Comparison of ENCODE assay signal across 15 cellular contexts in the genomic region with DNA sequence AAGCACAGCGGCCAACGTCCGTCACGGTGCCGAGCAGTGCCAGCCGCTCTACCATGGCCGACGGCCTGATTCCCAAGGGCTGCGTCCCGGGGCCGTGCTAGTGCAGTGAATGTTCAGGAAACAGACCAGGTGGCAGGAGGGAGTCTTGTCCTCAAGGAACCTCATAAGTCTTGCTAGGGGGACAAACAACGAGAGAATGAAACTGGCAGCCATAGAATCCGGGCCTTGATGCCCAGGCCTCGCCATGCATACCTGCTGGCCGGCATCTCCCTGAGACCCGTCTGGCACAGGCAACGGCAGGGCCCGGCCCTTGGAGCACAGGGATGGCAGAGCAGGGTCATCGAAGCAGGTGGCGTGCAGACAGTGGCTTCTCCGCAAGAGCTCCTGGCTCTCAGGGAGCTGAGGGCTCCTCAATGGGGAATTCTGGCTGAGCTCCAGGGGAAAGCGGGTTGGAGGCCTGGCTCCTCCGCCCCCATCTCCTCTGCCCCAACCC. TPM values are rescaled to one million over a fixed set of nuclear protein-coding genes. Genes with fewer than 3 reads are reported as not detected.
DNase-seq lines count a peak whose midpoint lies in the region; ATAC-seq and TF ChIP-seq lines count a peak whose summit lies in the region.
"Had no signal": no experiment of that assay in that cellular context is flagged by ENCODE, and none has a peak within 500 bp of the region (broad histone marks: within the 10 kb centered on the region; RNA-seq: fewer than 3 reads in every experiment).

No MANE protein-coding gene starts in this region.

- no peak overlapping the region for H3K4me3 ChIP-seq in lower lobe of right lung
- no peak overlapping the region for H3K4me3 ChIP-seq in upper lobe of left lung
- H3K4me3 ChIP-seq: MG63, right lobe of liver, stomach, uterus had no signal

- H3K4me1 Mint-ChIP-seq in H9, result peaks cover 21 to 22% of the 10 kb centered on the region in 2 experiments
- peaks cover 43% of the 10 kb centered on the region for H3K4me1 Mint-ChIP-seq in chondrocyte (ENCODE audit: low read depth)

- H3K4me1 ChIP-seq in H9 (ENCODE audit: insufficient read depth, low read length) (peaks cover 2% of the 10 kb centered on the region; the same call in 1 of the 2 replicates), lower lobe of right lung (no peaks in the 10 kb centered on the region), upper lobe of left lung (no peaks in the 10 kb centered on the region)
- H3K4me1 ChIP-seq: right lobe of liver, uterus had no signal

- no peak overlapping the region for H2BK120ac ChIP-seq in H9 (ENCODE audit: low read depth, low read length, poor library complexity, severe bottlenecking)

- no peak for TF ChIP-seq POLR2A in upper lobe of left lung (IDR thresholded peaks at IDR 0.05)

- H2AFZ ChIP-seq in H9 (ENCODE audit: low read length), result no peak overlapping the region

- H2BK5ac ChIP-seq in H9 (ENCODE audit: insufficient read length, low read length), result no peak overlapping the region

- H3K4ac ChIP-seq in H9 (ENCODE audit: low read depth, low read length), result no peak overlapping the region

- TF ChIP-seq CTCF in H9 (conservative IDR thresholded peaks at IDR 0.05), result no peak
- no peak for TF ChIP-seq CTCF in lower lobe of right lung (IDR thresholded peaks at IDR 0.05)
- no peak for TF ChIP-seq CTCF in upper lobe of left lung (IDR thresholded peaks at IDR 0.05)
- TF ChIP-seq CTCF in chondrocyte (IDR thresholded peaks at IDR 0.05), result no peak

- intact Hi-C loops in lower lobe of right lung (cut with DNase I), result no loop called here

- H3K4me3 Mint-ChIP-seq in H9 (no peak overlapping the region), chondrocyte (ENCODE audit: unreplicated experiment) (no peak overlapping the region)

- H3K9me3 Mint-ChIP-seq in H9, result no peaks in the 10 kb centered on the region
- H3K9me3 Mint-ChIP-seq in chondrocyte (ENCODE audit: low read depth), result no peaks in the 10 kb centered on the region

- no peak overlapping the region for H3K4me2 ChIP-seq in H9 (ENCODE audit: insufficient read depth, insufficient read length, low read length)

- no peak overlapping the region for H3K27ac ChIP-seq in H9 (ENCODE audit: insufficient read length, low read depth, low read length)
- H3K27ac ChIP-seq in lower lobe of right lung, result no peak overlapping the region
- no peak overlapping the region for H3K27ac ChIP-seq in upper lobe of left lung
- H3K27ac ChIP-seq: right lobe of liver, uterus had no signal

- no peak overlapping the region for H3K56ac ChIP-seq in H9 (ENCODE audit: insufficient read length, low read depth, low read length)

- H3K79me1 ChIP-seq in H9 (ENCODE audit: insufficient read depth, low read depth, low read length, poor library complexity, severe bottlenecking), result peaks cover 3% of the 10 kb centered on the region

- H2BK20ac ChIP-seq in H9 (ENCODE audit: low read depth, low read length, poor library complexity, severe bottlenecking), result no peak overlapping the region

- H3K36me3 ChIP-seq in lower lobe of right lung (no peaks in the 10 kb centered on the region), upper lobe of left lung (no peaks in the 10 kb centered on the region)
- H3K36me3 ChIP-seq: MG63, right lobe of liver, uterus had no signal

- no CpG with 5 or more reads among the region's 23 CpGs for WGBS in H9 (ENCODE audit: extremely low coverage, insufficient read length, low lambda C conversion rate)
- 88 to 91% methylated on average over 23 of the region's 23 CpGs for WGBS in upper lobe of left lung, 2 donors

- no peak overlapping the region for H3K9ac ChIP-seq in H9 (ENCODE audit: extremely low read depth, insufficient read length, low read length)

- TF ChIP-seq EP300 in upper lobe of left lung (IDR thresholded peaks at IDR 0.05), result no peak

- DNase-seq in Ammon's horn (ENCODE audit: low spot score) (peak; percentile 55), H9 (no peak), NCI-H69 (lab: John Stamatoyannopoulos, UW) (peak; percentile 9), lower lobe of right lung (peak; percentile 37), upper lobe of left lung (no peak), chondrocyte (ENCODE audit: low spot score) (no peak)
- DNase-seq: kidney glomerular epithelial cell; MG63; NCI-H446 treated with DMSO at 0.1 percent for 48 hours; stimulated activated CD4-positive, alpha-beta T cell treated with anti-CD3 and anti-CD28 coated beads, Interleukin-2, amount 100 ng/mL, for 24 hours; stomach; uterus had no signal

- H3K9me3 ChIP-seq in H9 (ENCODE audit: control insufficient read depth, low read depth, low read length) (no peaks in the 10 kb centered on the region), lower lobe of right lung (no peaks in the 10 kb centered on the region), upper lobe of left lung (no peaks in the 10 kb centered on the region)
- H3K9me3 ChIP-seq: MG63, right lobe of liver, stomach, uterus had no signal

- H3K79me2 ChIP-seq in H9 (ENCODE audit: insufficient read depth, low read length), result peaks cover 2% of the 10 kb centered on the region; the same call in 1 of the 2 replicates

- no peak overlapping the region for H4K8ac ChIP-seq in H9 (replicated peaks; ENCODE audit: insufficient read length, low read depth, low read length)

- no peaks in the 10 kb centered on the region for H4K20me1 ChIP-seq in H9 (ENCODE audit: control insufficient read depth, insufficient read depth, insufficient read length)

- H3K36me3 Mint-ChIP-seq in H9 (ENCODE audit: insufficient read depth in 1 of 3, low read depth in 3 of 3), result peaks cover 0 to 3% (median 0%) of the 10 kb centered on the region in 3 experiments; a peak in 1 of 7 replicates
- H3K36me3 Mint-ChIP-seq in chondrocyte (ENCODE audit: low read depth), result peaks cover 3% of the 10 kb centered on the region

- H3K23me2 ChIP-seq in H9 (ENCODE audit: insufficient read length, low read depth, low read length, poor library complexity, severe bottlenecking), result no peaks in the 10 kb centered on the region

- ATAC-seq in lower lobe of right lung (no peak), upper lobe of left lung (ENCODE audit: low FRiP score in 2 of 2) (no peak), GM18502 (IDR thresholded peaks at IDR 0.05; ENCODE audit: poor library complexity, unreplicated experiment) (no peak), GM19023 (IDR thresholded peaks at IDR 0.05; ENCODE audit: unreplicated experiment) (no peak)
- ATAC-seq: right lobe of liver had no signal

- H3K14ac ChIP-seq in H9 (ENCODE audit: insufficient read depth, low read length), result no peak overlapping the region

- H3K27me3 Mint-ChIP-seq in H9 (ENCODE audit: low read depth) (no peaks in the 10 kb centered on the region), chondrocyte (ENCODE audit: low read depth) (no peaks in the 10 kb centered on the region)

- no peak overlapping the region for H2BK15ac ChIP-seq in H9 (ENCODE audit: low read depth, low read length)

- no peak overlapping the region for H4K5ac ChIP-seq in H9 (ENCODE audit: insufficient read length, low read depth, low read length)

- no peak overlapping the region for H2BK12ac ChIP-seq in H9 (ENCODE audit: insufficient read length, low read depth, low read length)

- no peak overlapping the region for H3K18ac ChIP-seq in H9 (ENCODE audit: insufficient read length, low read depth, low read length)

- peak overlapping the region in 2 of 3 experiments; percentile 58 to 85; a peak in 2 of 7 replicates for H3K27ac Mint-ChIP-seq in H9
- H3K27ac Mint-ChIP-seq in chondrocyte (ENCODE audit: unreplicated experiment), result no peak overlapping the region

- H2AK5ac ChIP-seq in H9 (ENCODE audit: insufficient read length, low read length), result no peak overlapping the region

- H3K23ac ChIP-seq in H9 (ENCODE audit: insufficient read length, low read depth, low read length), result no peak overlapping the region

- no peak overlapping the region for H4K91ac ChIP-seq in H9 (ENCODE audit: insufficient read length, low read depth, low read length)

- H3K27me3 ChIP-seq in H9 (ENCODE audit: insufficient read depth, low read length) (no peaks in the 10 kb centered on the region), lower lobe of right lung (ENCODE audit: low read depth) (no peaks in the 10 kb centered on the region), upper lobe of left lung (no peaks in the 10 kb centered on the region)
- H3K27me3 ChIP-seq: MG63, right lobe of liver, stomach, uterus had no signal

- no peak overlapping the region for H3T11ph ChIP-seq in H9 (ENCODE audit: low read length)

RNA-seq across cellular contexts. Expression of gene DIP2C, which starts 58.8 kb away (rescaled TPM):
- total RNA-seq in H9 (2021) (7.6 and 7.9 TPM in 2 replicates), lower lobe of right lung (15.1 TPM), upper lobe of left lung (10 to 100 TPM; 11.6 to 32.5 (median 14.7) TPM), chondrocyte (47.9 to 91.0 TPM (median 48.3 TPM) in 3 replicates)

Comparison
In these comparisons a context has a peak if more than half of its experiments do, and no peak if none do; other contexts are left out.
1. DNase-seq: peak in Ammon's horn (single experiment), NCI-H69 (single experiment) and lower lobe of right lung (single experiment); none in H9 (single experiment), upper lobe of left lung (0 of 2) and chondrocyte (single experiment).